In the genomic region with DNA sequence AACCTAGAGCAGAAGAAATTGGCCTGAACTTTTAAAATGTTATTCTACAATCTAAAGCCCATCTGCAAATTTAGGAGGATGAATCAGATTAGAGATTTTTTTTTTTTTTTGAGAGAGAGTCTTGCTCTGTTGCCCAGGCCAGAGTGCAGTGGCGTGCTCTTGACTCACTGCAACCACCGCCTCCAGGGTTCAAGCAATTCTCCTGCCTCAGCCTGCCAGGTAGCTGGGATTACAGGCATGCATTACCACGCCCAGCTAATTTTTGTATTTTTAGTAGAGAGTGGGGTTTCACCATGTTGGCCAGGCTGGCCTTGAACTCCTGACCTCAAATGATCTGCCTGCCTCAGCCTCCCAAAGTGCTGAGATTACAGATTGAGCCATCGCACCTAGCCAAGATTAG, we compare ENCODE assay signal across 1 cellular context. TPM values are rescaled to one million over a fixed set of nuclear protein-coding genes. Genes with fewer than 3 reads are reported as not detected.
"Had no signal": no experiment of that assay in that cellular context is flagged by ENCODE, and none has a peak within 500 bp of the region (broad histone marks: within the 10 kb centered on the region; RNA-seq: fewer than 3 reads in every experiment).

No MANE protein-coding gene starts in this region.

RNA-seq across cellular contexts. Expression of a gene that starts 38.6 kb away (rescaled TPM):
- total RNA-seq: MCF 10A had no signal
